Comparison of ENCODE assay signal across 10 cellular contexts in the genomic region with DNA sequence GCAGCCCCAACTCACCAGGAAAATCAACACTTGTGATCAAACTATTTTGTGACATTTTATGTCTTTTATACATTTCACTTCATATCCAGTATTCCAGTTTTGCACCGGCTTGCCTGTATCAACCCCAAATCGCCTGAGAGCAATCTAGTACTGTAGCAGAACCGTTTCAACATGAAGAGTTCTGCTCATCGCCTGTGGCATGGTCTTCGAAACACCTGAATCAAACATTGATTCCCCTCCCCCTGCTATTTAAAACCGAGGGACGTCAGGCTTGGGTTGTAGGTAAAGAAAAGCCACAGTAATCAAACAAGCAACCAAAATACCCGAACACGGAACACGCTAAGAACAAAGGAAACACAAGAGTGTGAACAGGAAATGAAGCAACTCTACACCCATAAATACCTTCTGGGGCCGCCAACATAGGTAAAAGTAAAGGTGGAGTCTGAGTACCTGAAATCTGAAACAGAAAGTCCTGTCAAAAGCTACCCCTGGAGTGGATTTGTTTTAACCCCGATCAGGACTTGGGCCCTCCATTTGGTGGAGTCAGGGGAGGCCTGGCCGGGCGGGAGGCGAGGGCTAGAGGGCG. TPM values are rescaled to one million over a fixed set of nuclear protein-coding genes. Genes with fewer than 3 reads are reported as not detected.
DNase-seq lines count a peak whose midpoint lies in the region; ATAC-seq, FAIRE-seq and TF ChIP-seq lines count a peak whose summit lies in the region.
"Not testable (repeated sequence)": the region's sequence is repeated elsewhere in the genome, so short reads cannot be mapped to it uniquely, and the experiment has no call there.
"Had no signal": no experiment of that assay in that cellular context is flagged by ENCODE, and none has a peak within 500 bp of the region (broad histone marks: within the 10 kb centered on the region; RNA-seq: fewer than 3 reads in every experiment).

No MANE protein-coding gene starts in this region.

- intact Hi-C loops in ovary (cut with DNase I) = not testable (repeated sequence)

- not testable (repeated sequence) for TF ChIP-seq CTCF in OCI-LY1 (IDR thresholded peaks at IDR 0.05; ENCODE audit: low read length); endothelial cell (IDR thresholded peaks at IDR 0.05; ENCODE audit: unreplicated experiment); keratinocyte (optimal IDR thresholded peaks at IDR 0.05 in 1 of 3, IDR thresholded peaks at IDR 0.05 in 1 of 3, conservative IDR thresholded peaks at IDR 0.05 in 1 of 3; ENCODE audit: extremely low read depth in 1 of 3, insufficient read depth in 2 of 3, low read length in 3 of 3); ovary (IDR thresholded peaks at IDR 0.05)

- not testable (repeated sequence) for H3K9me3 ChIP-seq in OCI-LY1 (ENCODE audit: low read length); keratinocyte (ENCODE audit: control insufficient read depth, low read depth, low read length); ovary; thymus (ENCODE audit: control insufficient read depth)

- not testable (repeated sequence) for TF ChIP-seq EP300 in ovary (IDR thresholded peaks at IDR 0.05)

- H3K4me3 Mint-ChIP-seq in activated naive CD8-positive, alpha-beta T cell treated with anti-CD3 and anti-CD28 coated beads, Interleukin-2, amount 50 U/mL, for 24 hours = peak overlapping the region; percentile 43
- H3K4me3 Mint-ChIP-seq in endothelial cell (ENCODE audit: unreplicated experiment) = peak overlapping the region; percentile 62

- H3K27ac Mint-ChIP-seq in activated naive CD8-positive, alpha-beta T cell treated with anti-CD3 and anti-CD28 coated beads, Interleukin-2, amount 50 U/mL, for 24 hours; endothelial cell (ENCODE audit: unreplicated experiment): not testable (repeated sequence)

- not testable (repeated sequence) for H3K9me2 ChIP-seq in OCI-LY1 (ENCODE audit: low read depth, low read length)

- H2AFZ ChIP-seq in OCI-LY1 (ENCODE audit: low read length); keratinocyte (ENCODE audit: control insufficient read depth, low read length): not testable (repeated sequence)

- H3K4me3 ChIP-seq in GM08714 (ENCODE audit: low read length) = peak overlapping the region; percentile 58; the same call in 1 of the 2 replicates
- peak overlapping the region; percentile 52 for H3K4me3 ChIP-seq in OCI-LY1 (ENCODE audit: low read depth, low read length, poor library complexity, severe bottlenecking)
- peak overlapping the region; percentile 23 to 44 (median 38) for H3K4me3 ChIP-seq in keratinocyte (ENCODE audit: control insufficient read depth in 2 of 3, extremely low read depth in 1 of 3, insufficient read depth in 2 of 3, low read depth in 1 of 3, low read length in 3 of 3)
- H3K4me3 ChIP-seq in ovary = peak overlapping the region; percentile 23
- H3K4me3 ChIP-seq in thymus (ENCODE audit: low read length) = peak overlapping the region; percentile 26

- peak overlapping the region; percentile 56 for H3K4me2 ChIP-seq in OCI-LY1 (ENCODE audit: low read length)
- not testable (repeated sequence) for H3K4me2 ChIP-seq in keratinocyte (ENCODE audit: control insufficient read depth, extremely low read depth, insufficient read depth, low read depth, low read length)

- H3K27me3 ChIP-seq in OCI-LY1 (ENCODE audit: insufficient read depth, low read length); keratinocyte (ENCODE audit: control insufficient read depth, extremely low read depth, insufficient read depth, low read length); ovary; thymus (ENCODE audit: control insufficient read depth, insufficient read depth): not testable (repeated sequence)

- dilution Hi-C loops in keratinocyte (cut with MboI; ENCODE audit: extremely low pct_ligation_motif_present, low sequenced_read_pairs) = not testable (repeated sequence)

- not testable (repeated sequence) for ATAC-seq in activated naive CD8-positive, alpha-beta T cell treated with anti-CD3 and anti-CD28 coated beads, Interleukin-2, amount 50 U/mL, for 24 hours

- H3K27ac ChIP-seq in OCI-LY1 (ENCODE audit: low read depth, low read length, poor library complexity, severe bottlenecking) (peak overlapping the region; percentile 64), keratinocyte (ENCODE audit: control insufficient read depth, insufficient read depth, low read length) (peak overlapping the region; percentile 49)
- H3K27ac ChIP-seq in ovary; thymus (ENCODE audit: low read depth): not testable (repeated sequence)

- H3K4me1 ChIP-seq in OCI-LY1 (ENCODE audit: insufficient read depth, low read length, severe bottlenecking); keratinocyte (ENCODE audit: control insufficient read depth, extremely low read depth, insufficient read depth, low read length); ovary (ENCODE audit: insufficient read depth); thymus (ENCODE audit: control insufficient read depth, insufficient read depth, low read length): not testable (repeated sequence)

- not testable (repeated sequence) for H3K27me3 Mint-ChIP-seq in activated naive CD8-positive, alpha-beta T cell treated with anti-CD3 and anti-CD28 coated beads, Interleukin-2, amount 50 U/mL, for 24 hours; endothelial cell (ENCODE audit: unreplicated experiment)

- H3K9ac ChIP-seq in OCI-LY1 (ENCODE audit: low read length) (peak overlapping the region; percentile 37; the same call in 1 of the 2 replicates), keratinocyte (ENCODE audit: control insufficient read depth, extremely low read depth, insufficient read depth, low read length) (peak overlapping the region; percentile 66)

- not testable (repeated sequence) for H3K36me3 ChIP-seq in OCI-LY1 (ENCODE audit: insufficient read depth, low read length); keratinocyte (ENCODE audit: control insufficient read depth in 2 of 2, extremely low read depth in 1 of 2, insufficient read depth in 2 of 2, low read length in 2 of 2); ovary; thymus (ENCODE audit: control insufficient read depth, insufficient read depth)

- not testable (repeated sequence) for H3F3A ChIP-seq in OCI-LY1 (ENCODE audit: insufficient read depth, low read length)

- DNase-seq in activated CD4-positive, alpha-beta T cell treated with anti-CD3 and anti-CD28 coated beads for 48 hours = peak; percentile 7
- not testable (repeated sequence) for DNase-seq in activated naive CD8-positive, alpha-beta T cell treated with anti-CD3 and anti-CD28 coated beads, Interleukin-2, amount 50 U/mL, for 24 hours; endothelial cell (ENCODE audit: low spot score); keratinocyte (ENCODE audit: low read depth, low spot score); ovary

- H4K20me1 ChIP-seq in OCI-LY1 (ENCODE audit: insufficient read depth, low read length); keratinocyte (ENCODE audit: control insufficient read depth, extremely low read depth, insufficient read depth, low read length): not testable (repeated sequence)

- FAIRE-seq in keratinocyte (lab: Jason Lieb, UNC) = not testable (repeated sequence)

- not testable (repeated sequence) for H3K4me1 Mint-ChIP-seq in activated naive CD8-positive, alpha-beta T cell treated with anti-CD3 and anti-CD28 coated beads, Interleukin-2, amount 50 U/mL, for 24 hours; endothelial cell (ENCODE audit: unreplicated experiment)

- not testable (repeated sequence) for TF ChIP-seq POLR2A in ovary (IDR thresholded peaks at IDR 0.05)

- not testable (repeated sequence) for H3K9me3 Mint-ChIP-seq in activated naive CD8-positive, alpha-beta T cell treated with anti-CD3 and anti-CD28 coated beads, Interleukin-2, amount 50 U/mL, for 24 hours; endothelial cell (ENCODE audit: unreplicated experiment)

- not testable (repeated sequence) for H3K79me2 ChIP-seq in OCI-LY1 (ENCODE audit: insufficient read depth, low read length); keratinocyte (ENCODE audit: control insufficient read depth, insufficient read depth, low read length)

- 4% methylated on average over 7 of the region's 16 CpGs; no CpG with 5 or more reads in 2 of the 3 donors for WGBS in ovary, 3 donors
- 0% methylated on average over 7 of the region's 16 CpGs for WGBS in thymus

- H3K36me3 Mint-ChIP-seq in activated naive CD8-positive, alpha-beta T cell treated with anti-CD3 and anti-CD28 coated beads, Interleukin-2, amount 50 U/mL, for 24 hours (ENCODE audit: low read depth); endothelial cell (ENCODE audit: low read depth, unreplicated experiment): not testable (repeated sequence)

- H3K9me1 ChIP-seq in keratinocyte (ENCODE audit: control insufficient read depth, extremely low read depth, insufficient read depth, low read length) = not testable (repeated sequence)

RNA-seq across cellular contexts. Expression of a gene that starts 27.6 kb away (rescaled TPM):
- total RNA-seq in endothelial cell (ENCODE audit: unreplicated experiment) (not detected), ovary (not detected)
- polyA plus RNA-seq in keratinocyte (not detected in 3 replicates), ovary (not detected), thymus (not detected)
- not detected for polyA plus RNA-seq in keratinocyte (2011; ENCODE audit: low read depth)
- polyA plus RNA-seq in keratinocyte (2011; cell fraction: cytosol; rRNA removed) = not detected in 2 replicates
- not detected in 2 replicates for polyA plus RNA-seq in keratinocyte (2011; cell fraction: nucleus; rRNA removed)
- polyA plus RNA-seq in keratinocyte (2012; ENCODE audit: low replicate concordance) = not detected in 2 replicates
- polyA minus RNA-seq in keratinocyte = not detected in 3 replicates
- polyA minus RNA-seq in keratinocyte (2011; cell fraction: cytosol; rRNA and poly(A)+ RNA removed) = not detected
- not detected in 2 replicates for polyA minus RNA-seq in keratinocyte (2011; cell fraction: nucleus; rRNA and poly(A)+ RNA removed)
- total RNA-seq: cardiac septum, osteocyte had no signal
